Comparison of ENCODE assay signal across 1 cellular context in genomic region chr4:183746305-183747229, GRCh38.
TF ChIP-seq lines count a peak whose summit lies in the region.

No MANE protein-coding gene starts in this region.

TF ChIP-seq in GM12878, 131 proteins besides CTCF, POLR2A, EP300 and RAD21 (continued from another document):
- TF ChIP-seq PRDM15 (CRISPR knock-in tag; IDR thresholded peaks at IDR 0.05) = no peak
- TF ChIP-seq CBX5 (IDR thresholded peaks at IDR 0.05; ENCODE audit: low read depth) = no peak
- TF ChIP-seq BCLAF1 (IDR thresholded peaks at IDR 0.05) = no peak
- no peak for TF ChIP-seq NR2C2 (IDR thresholded peaks at IDR 0.05; ENCODE audit: borderline replicate concordance, control insufficient read depth, insufficient read length, low read depth)
- no peak for TF ChIP-seq KDM1A (IDR thresholded peaks at IDR 0.05; ENCODE audit: borderline replicate concordance)
- no peak for TF ChIP-seq PAX8 (IDR thresholded peaks at IDR 0.05)
- TF ChIP-seq POU2F2 (IDR thresholded peaks at IDR 0.05; ENCODE audit: borderline replicate concordance, low read depth, low read length) = no peak
- no peak for TF ChIP-seq BCL3 (IDR thresholded peaks at IDR 0.05; ENCODE audit: borderline replicate concordance, insufficient read depth, low read depth, low read length, poor library complexity, severe bottlenecking)
- no peak for TF ChIP-seq MTA3 (IDR thresholded peaks at IDR 0.05; ENCODE audit: borderline replicate concordance, low read length)
- no peak for TF ChIP-seq GABPA (IDR thresholded peaks at IDR 0.05; ENCODE audit: low read depth)
- no peak for TF ChIP-seq TBL1XR1 (IDR thresholded peaks at IDR 0.05; ENCODE audit: low read depth, low read length)
- no peak for TF ChIP-seq EGR1 (IDR thresholded peaks at IDR 0.05; ENCODE audit: borderline replicate concordance in 1 of 2, low read depth in 2 of 2, low read length in 2 of 2)
- TF ChIP-seq NFYA (IDR thresholded peaks at IDR 0.05; ENCODE audit: borderline replicate concordance, low read depth, low read length) = no peak
- TF ChIP-seq ZZZ3 (IDR thresholded peaks at IDR 0.05; ENCODE audit: control insufficient read depth, insufficient read length, low read depth) = no peak
- no peak for TF ChIP-seq USF1 (IDR thresholded peaks at IDR 0.05; ENCODE audit: borderline replicate concordance, extremely low read length, insufficient read depth, low read depth, low read length)
- no peak for TF ChIP-seq SMARCA5 (IDR thresholded peaks at IDR 0.05)
- TF ChIP-seq ATF7 (IDR thresholded peaks at IDR 0.05; ENCODE audit: low read depth) = no peak
- peak; percentile 60; the same call in 1 of the 2 replicates for TF ChIP-seq PAX5 (IDR thresholded peaks at IDR 0.05; ENCODE audit: borderline replicate concordance, low read depth, low read length)
- no peak for TF ChIP-seq SREBF2 (IDR thresholded peaks at IDR 0.05; ENCODE audit: low read length)
- TF ChIP-seq DPF2 (IDR thresholded peaks at IDR 0.05) = no peak
- no peak for TF ChIP-seq CHD4 (IDR thresholded peaks at IDR 0.05)
- TF ChIP-seq BHLHE40 (IDR thresholded peaks at IDR 0.05; ENCODE audit: borderline replicate concordance in 1 of 2, low read depth in 2 of 2, low read length in 1 of 2) = peak in 1 of 2 experiments; percentile 53; a peak in 1 of 4 replicates
- no peak for TF ChIP-seq ZNF592 (IDR thresholded peaks at IDR 0.05)
- TF ChIP-seq CBFB (IDR thresholded peaks at IDR 0.05; ENCODE audit: low read depth) = no peak
- TF ChIP-seq RELB (IDR thresholded peaks at IDR 0.05; ENCODE audit: low read depth) = peak; percentile 16; the same call in 1 of the 2 replicates
- no peak for TF ChIP-seq REST (IDR thresholded peaks at IDR 0.05; ENCODE audit: low read depth, low read length)
- peak; percentile 38; the same call in 1 of the 2 replicates for TF ChIP-seq BCL11A (IDR thresholded peaks at IDR 0.05; ENCODE audit: low read depth, low read length)
- TF ChIP-seq IRF4 (IDR thresholded peaks at IDR 0.05; ENCODE audit: low read depth, low read length) = peak; percentile 49; the same call in 1 of the 2 replicates
- no peak for TF ChIP-seq RB1 (IDR thresholded peaks at IDR 0.05; ENCODE audit: borderline replicate concordance)
- no peak for TF ChIP-seq TCF3 (IDR thresholded peaks at IDR 0.05; ENCODE audit: borderline replicate concordance, insufficient read depth, low read depth, low read length)
